Comparison of ENCODE assay signal across 26 cellular contexts in the genomic region with DNA sequence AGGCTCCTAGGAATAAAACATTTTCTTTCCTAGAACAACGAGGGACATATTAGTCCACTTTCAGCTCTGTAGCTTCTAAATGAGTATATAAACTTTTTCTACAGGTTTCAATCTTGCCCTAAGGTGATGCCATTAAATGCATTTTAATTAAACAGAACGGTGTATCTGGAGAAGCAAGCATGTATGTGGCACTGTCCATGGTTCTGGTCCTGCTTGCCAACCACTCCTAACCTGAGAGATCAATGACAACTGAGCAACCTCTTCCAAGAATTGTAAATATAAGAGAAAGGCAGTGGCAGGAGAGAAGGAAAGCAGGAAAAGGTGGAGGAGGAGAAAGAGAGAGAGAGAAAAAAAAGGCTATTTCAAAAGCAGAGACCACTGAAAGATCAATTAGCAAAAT.
DNase-seq lines count a peak whose midpoint lies in the region; ATAC-seq and TF ChIP-seq lines count a peak whose summit lies in the region.
"Had no signal": no experiment of that assay in that cellular context is flagged by ENCODE, and none has a peak within 500 bp of the region (broad histone marks: within the 10 kb centered on the region; RNA-seq: fewer than 3 reads in every experiment).

No MANE protein-coding gene starts in this region.

- no peaks in the 10 kb centered on the region for H3K79me2 ChIP-seq in SK-N-SH (ENCODE audit: insufficient read depth)

- H3K4me1 ChIP-seq in SK-N-SH (ENCODE audit: control insufficient read depth in 1 of 2, insufficient read depth in 2 of 2, low read depth in 1 of 2, low read length in 1 of 2) (peaks cover 0 to 14% of the 10 kb centered on the region in 2 experiments; a peak in 2 of 4 replicates), adipocyte (ENCODE audit: control insufficient read depth, insufficient read depth, low read length) (no peaks in the 10 kb centered on the region), uterus (no peaks in the 10 kb centered on the region)
- H3K4me1 ChIP-seq: Caco-2, esophagus muscularis mucosa, stomach had no signal

- TF ChIP-seq CTCF in SK-N-SH (IDR thresholded peaks at IDR 0.05) (no peak), fibroblast of mammary gland (conservative IDR thresholded peaks at IDR 0.05; ENCODE audit: control insufficient read depth, insufficient read depth, low read depth, low read length) (no peak), osteocyte (IDR thresholded peaks at IDR 0.05) (no peak), uterus (IDR thresholded peaks at IDR 0.05) (no peak)

- no peak for TF ChIP-seq RAD21 in SK-N-SH (IDR thresholded peaks at IDR 0.05; ENCODE audit: low read length)

- no peak for ATAC-seq in SK-N-SH treated with all-trans-retinoic acid at 6 μM for 48 hours
- no peak for ATAC-seq in naive thymus-derived CD8-positive, alpha-beta T cell
- ATAC-seq: activated T-helper 17 cell treated with anti-CD3 and anti-CD28 coated beads, Interleukin-2, amount 50 U/mL, for 72 hours; left lobe of liver; mucosa of descending colon had no signal

- no peaks in the 10 kb centered on the region for H3K9me3 ChIP-seq in SK-N-SH
- H3K9me3 ChIP-seq in adipocyte (ENCODE audit: control insufficient read depth, low read length): peaks cover 8% of the 10 kb centered on the region
- H3K9me3 ChIP-seq in uterus: no peaks in the 10 kb centered on the region
- H3K9me3 ChIP-seq: mucosa of descending colon, neutrophil had no signal

- H3K27ac Mint-ChIP-seq in osteocyte (ENCODE audit: unreplicated experiment): no peak overlapping the region
- H3K27ac Mint-ChIP-seq in naive thymus-derived CD8-positive, alpha-beta T cell: no peak overlapping the region
- H3K27ac Mint-ChIP-seq: activated naive CD8-positive, alpha-beta T cell treated with anti-CD3 and anti-CD28 coated beads for 36 hours; activated T-helper 17 cell treated with anti-CD3 and anti-CD28 coated beads, Interleukin-2, amount 50 U/mL, for 72 hours; IgD-negative memory B cell had no signal

- H3K4me3 ChIP-seq in SK-N-SH (ENCODE audit: low read depth in 2 of 2, low read length in 1 of 2): no peak overlapping the region
- no peak overlapping the region for H3K4me3 ChIP-seq in adipocyte (ENCODE audit: low read length)
- H3K4me3 ChIP-seq in fibroblast of mammary gland (ENCODE audit: control insufficient read depth, low read depth, low read length): no peak overlapping the region
- H3K4me3 ChIP-seq in uterus: no peak overlapping the region
- H3K4me3 ChIP-seq: esophagus muscularis mucosa, mucosa of descending colon, stomach had no signal

- H3K4me3 Mint-ChIP-seq in osteocyte (ENCODE audit: unreplicated experiment): no peak overlapping the region
- H3K4me3 Mint-ChIP-seq in naive thymus-derived CD8-positive, alpha-beta T cell: no peak overlapping the region
- H3K4me3 Mint-ChIP-seq: activated naive CD8-positive, alpha-beta T cell treated with anti-CD3 and anti-CD28 coated beads for 36 hours; activated T-helper 17 cell treated with anti-CD3 and anti-CD28 coated beads, Interleukin-2, amount 50 U/mL, for 72 hours had no signal

- WGBS in SK-N-SH (ENCODE audit: low lambda C conversion rate): 27% methylated on average over 2 of the region's 2 CpGs

- H3K36me3 ChIP-seq in SK-N-SH (replicated peaks in 1 of 2; ENCODE audit: control insufficient read depth in 1 of 2, insufficient read depth in 2 of 2, low read length in 1 of 2) (no peaks in the 10 kb centered on the region), adipocyte (ENCODE audit: control insufficient read depth, insufficient read depth, low read length, severe bottlenecking) (no peaks in the 10 kb centered on the region), uterus (no peaks in the 10 kb centered on the region)
- H3K36me3 ChIP-seq: esophagus muscularis mucosa, neutrophil, stomach had no signal

- CTCF ChIA-PET in SK-N-SH (lab: Yijun Ruan, JAX): interaction anchor here (0.9 to 1.2 kb wide), 2 partner anchors 14 to 267 kb away, joined by 3 to 5 read pairs; no protein-coding TSS in a partner anchor

- H3K9me2 ChIP-seq in SK-N-SH: no peaks in the 10 kb centered on the region

- H3K4me1 Mint-ChIP-seq in osteocyte (ENCODE audit: unreplicated experiment): no peaks in the 10 kb centered on the region
- peaks cover 0 to 1% (median 0%) of the 10 kb centered on the region in 4 donors for H3K4me1 Mint-ChIP-seq in naive thymus-derived CD8-positive, alpha-beta T cell
- H3K4me1 Mint-ChIP-seq: activated naive CD8-positive, alpha-beta T cell treated with anti-CD3 and anti-CD28 coated beads for 36 hours; activated T-helper 17 cell treated with anti-CD3 and anti-CD28 coated beads, Interleukin-2, amount 50 U/mL, for 72 hours; IgD-negative memory B cell had no signal

- H3K9me3 Mint-ChIP-seq in osteocyte (ENCODE audit: unreplicated experiment): peaks cover 12% of the 10 kb centered on the region
- peaks cover 0 to 19% (median 7%) of the 10 kb centered on the region in 9 donors for H3K9me3 Mint-ChIP-seq in naive thymus-derived CD8-positive, alpha-beta T cell
- H3K9me3 Mint-ChIP-seq: activated naive CD8-positive, alpha-beta T cell treated with anti-CD3 and anti-CD28 coated beads for 36 hours; activated T-helper 17 cell treated with anti-CD3 and anti-CD28 coated beads, Interleukin-2, amount 50 U/mL, for 72 hours had no signal

- DNase-seq in SK-N-SH (no peak), adipocyte (ENCODE audit: low read depth) (peak; percentile 26), fibroblast of mammary gland (ENCODE audit: low read depth) (peak; percentile 21), osteocyte (ENCODE audit: extremely low spot score, unreplicated experiment) (peak; percentile 11), uterus (no peak), NCI-H187 treated with DMSO at 0.1 percent for 48 hours (lab: John Stamatoyannopoulos, UW) (no peak)
- no peak for DNase-seq in naive thymus-derived CD8-positive, alpha-beta T cell
- DNase-seq: activated CD4-positive, alpha-beta T cell treated with anti-CD3 and anti-CD28 coated beads for 4 hours; activated naive CD8-positive, alpha-beta T cell treated with anti-CD3 and anti-CD28 coated beads for 36 hours; Caco-2; caudate nucleus; EL; mucosa of descending colon; NCI-H1694; NCI-H748 treated with DMSO at 0.1 percent for 48 hours; SIG-M5; stomach; T-helper 1 cell; trophoblast cell had no signal

- H3K36me3 Mint-ChIP-seq in osteocyte (ENCODE audit: unreplicated experiment): no peaks in the 10 kb centered on the region
- H3K36me3 Mint-ChIP-seq in naive thymus-derived CD8-positive, alpha-beta T cell: no peaks in the 10 kb centered on the region
- H3K36me3 Mint-ChIP-seq: activated naive CD8-positive, alpha-beta T cell treated with anti-CD3 and anti-CD28 coated beads for 36 hours; IgD-negative memory B cell had no signal

- intact Hi-C loops in uterus (cut with DNase I; ENCODE audit: low total_unique reads): no loop called here

- peaks cover 5% of the 10 kb centered on the region; the same call in 1 of the 2 replicates for H3K27me3 ChIP-seq in SK-N-SH (ENCODE audit: insufficient read depth)
- H3K27me3 ChIP-seq in adipocyte (replicated peaks; ENCODE audit: control insufficient read depth, insufficient read depth, low read length): peaks cover 27% of the 10 kb centered on the region
- no peaks in the 10 kb centered on the region for H3K27me3 ChIP-seq in uterus

- no peak overlapping the region for H3K27ac ChIP-seq in SK-N-SH (ENCODE audit: low read depth in 2 of 2, low read length in 1 of 2)
- no peak overlapping the region for H3K27ac ChIP-seq in uterus
- H3K27ac ChIP-seq: 22Rv1, esophagus muscularis mucosa, neutrophil, stomach had no signal

- POLR2A ChIA-PET in SK-N-SH (lab: Yijun Ruan, JAX): no interaction called here
- POLR2A ChIA-PET in naive thymus-derived CD8-positive, alpha-beta T cell (lab: Charles Lee): no interaction called here

- peaks cover 78% of the 10 kb centered on the region for H3K27me3 Mint-ChIP-seq in osteocyte (ENCODE audit: unreplicated experiment)
- peaks cover 18 to 52% (median 32%) of the 10 kb centered on the region in 5 donors for H3K27me3 Mint-ChIP-seq in naive thymus-derived CD8-positive, alpha-beta T cell

- H3F3A ChIP-seq in SK-N-SH (replicated peaks; ENCODE audit: insufficient read depth): no peaks in the 10 kb centered on the region

- H3K9ac ChIP-seq in SK-N-SH (no peak overlapping the region), adipocyte (ENCODE audit: low read length) (no peak overlapping the region)

- H2AFZ ChIP-seq in SK-N-SH (ENCODE audit: low read depth): no peak overlapping the region

- TF ChIP-seq POLR2A in uterus (IDR thresholded peaks at IDR 0.05): no peak

- TF ChIP-seq EP300 in SK-N-SH (IDR thresholded peaks at IDR 0.05; ENCODE audit: borderline replicate concordance in 1 of 2, low read depth in 1 of 2, low read length in 1 of 2): no peak

- no peak overlapping the region for H3K4me2 ChIP-seq in SK-N-SH

- no peaks in the 10 kb centered on the region for H4K20me1 ChIP-seq in SK-N-SH (ENCODE audit: insufficient read depth)

TF ChIP-seq in SK-N-SH, 30 proteins besides CTCF, POLR2A, EP300 and RAD21 (continues in another document):
- no peak for TF ChIP-seq CHD2 (IDR thresholded peaks at IDR 0.05; ENCODE audit: low read length, partially characterized antibody)
- no peak for TF ChIP-seq MEF2A (IDR thresholded peaks at IDR 0.05; ENCODE audit: borderline replicate concordance, low read depth)
- no peak for TF ChIP-seq RXRA (IDR thresholded peaks at IDR 0.05; ENCODE audit: borderline replicate concordance, low read depth)

TF ChIP-seq in SK-N-SH treated with all-trans-retinoic acid at 6 μM for 48 hours, 23 proteins besides CTCF, POLR2A, EP300 and RAD21 (continues in another document):
- TF ChIP-seq SNAI2 (CRISPR knock-in tag; IDR thresholded peaks at IDR 0.05) (no peak), TCF4 (CRISPR knock-in tag; IDR thresholded peaks at IDR 0.05; ENCODE audit: borderline replicate concordance) (no peak), ZNF8 (CRISPR knock-in tag; IDR thresholded peaks at IDR 0.05) (no peak)

Comparison
In these comparisons a context has a peak if more than half of its experiments do, and no peak if none do; other contexts are left out.
1. DNase-seq: peak in adipocyte (single experiment), fibroblast of mammary gland (single experiment) and osteocyte (single experiment); none in SK-N-SH (single experiment), naive thymus-derived CD8-positive, alpha-beta T cell (0 of 10), uterus (0 of 2) and NCI-H187 treated with DMSO at 0.1 percent for 48 hours (single experiment).